Comparison of ENCODE assay signal across 1 cellular context in the genomic region with DNA sequence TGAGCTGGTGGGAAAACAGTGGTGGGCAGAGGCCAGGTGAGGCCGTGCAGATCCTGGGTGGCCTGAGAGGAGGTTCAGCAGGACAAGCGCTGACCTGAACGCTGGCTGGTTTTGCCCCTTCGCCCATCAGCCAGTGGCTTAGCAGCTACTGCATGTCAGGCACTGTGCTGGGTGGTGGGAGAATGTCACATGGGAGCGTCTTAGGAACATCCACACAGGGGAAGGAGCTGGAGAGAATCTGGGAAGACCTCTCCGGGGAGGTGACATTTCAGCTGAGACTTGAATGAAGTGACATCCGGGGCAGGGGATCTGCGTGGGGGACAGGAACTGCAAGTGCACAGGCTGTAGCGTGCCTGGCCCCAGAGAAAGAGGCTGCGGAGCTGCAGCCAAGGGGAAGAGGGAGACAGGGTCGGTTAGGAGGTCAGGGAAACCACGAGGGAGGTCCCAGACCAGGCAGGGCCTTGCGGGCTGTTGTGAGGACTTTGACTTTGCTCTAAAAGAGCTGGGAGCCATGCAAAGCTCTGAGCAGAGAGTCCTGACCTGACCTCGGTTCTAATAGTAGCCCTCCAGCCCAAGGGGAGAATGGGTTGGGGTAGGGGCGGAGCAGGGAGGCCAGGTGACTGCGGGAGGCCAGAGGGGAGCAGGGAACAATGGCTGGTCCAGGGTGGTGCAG.
A peak's percentile ranks its signal among the peaks of the same experiment; 100 is the strongest.
TF ChIP-seq lines count a peak whose summit lies in the region.

No MANE protein-coding gene starts in this region.

TF ChIP-seq in GM12878, 131 proteins besides CTCF, POLR2A, EP300 and RAD21:
- peak; percentile 8; the same call in 1 of the 2 replicates for TF ChIP-seq SPI1 (IDR thresholded peaks at IDR 0.05; ENCODE audit: borderline replicate concordance, insufficient read depth, low read depth, low read length)
- TF ChIP-seq PML (IDR thresholded peaks at IDR 0.05; ENCODE audit: low read length): no peak
